17 cellular contexts compared by ENCODE assay signal in the genomic region with DNA sequence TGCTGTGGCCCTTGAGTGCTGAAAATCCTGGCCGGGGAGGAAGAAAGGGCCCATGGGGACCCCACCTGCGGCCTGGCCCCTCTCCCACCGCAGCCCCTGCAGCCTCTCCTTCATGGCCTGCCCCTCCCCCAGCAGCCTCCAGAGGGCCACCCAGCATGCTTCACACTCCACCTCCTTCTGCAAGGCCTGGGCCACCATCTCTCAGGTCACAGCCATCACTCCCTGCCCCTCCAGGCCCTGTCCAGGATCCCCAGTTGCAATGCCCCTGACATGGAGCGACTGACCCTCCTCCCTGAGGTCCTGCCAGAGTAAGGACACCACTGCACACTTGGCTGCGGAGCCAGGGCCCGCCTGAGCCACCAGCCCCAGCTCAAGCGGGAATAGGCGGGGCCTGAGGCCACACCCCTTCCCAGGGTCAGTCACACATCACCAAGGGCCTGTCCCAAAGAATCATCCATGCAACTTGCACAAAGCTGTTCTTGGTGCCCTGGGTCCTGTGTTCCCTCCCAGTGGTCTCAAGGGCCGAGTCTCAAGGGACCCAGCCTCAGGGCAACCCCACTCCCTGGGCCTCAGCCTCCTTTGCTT. TPM values are rescaled to one million over a fixed set of nuclear protein-coding genes. Genes with fewer than 3 reads are reported as not detected.
DNase-seq lines count a peak whose midpoint lies in the region; ATAC-seq and TF ChIP-seq lines count a peak whose summit lies in the region.
"Had no signal": no experiment of that assay in that cellular context is flagged by ENCODE, and none has a peak within 500 bp of the region (broad histone marks: within the 10 kb centered on the region; RNA-seq: fewer than 3 reads in every experiment).

No MANE protein-coding gene starts in this region.

- no peak for TF ChIP-seq POLR2A in HCT116 (IDR thresholded peaks at IDR 0.05; ENCODE audit: borderline replicate concordance, extremely low read depth, insufficient read depth, insufficient read length)

- no peak overlapping the region for H3K27ac ChIP-seq in HCT116 (ENCODE audit: low read depth, low read length)

- H3K4me3 ChIP-seq in BE2C (ENCODE audit: low read depth, low read length): no peak overlapping the region
- no peak overlapping the region for H3K4me3 ChIP-seq in HCT116 (replicated peaks in 1 of 2; ENCODE audit: low read depth in 1 of 2, low read length in 2 of 2)
- H3K4me3 ChIP-seq: HAP-1 had no signal

- POLR2A ChIA-PET in HCT116 (lab: Charles Lee): no interaction called here
- POLR2A ChIA-PET in WTC11 (lab: Charles Lee): no interaction called here

- no peaks in the 10 kb centered on the region; the same call in 1 of the 2 replicates for H3K27me3 Mint-ChIP-seq in WTC11 (ENCODE audit: low read depth)
- H3K27me3 Mint-ChIP-seq: CD4-positive, alpha-beta T cell had no signal

- TF ChIP-seq CTCF in BE2C (IDR thresholded peaks at IDR 0.05; ENCODE audit: low read depth, low read length) (no peak), HCT116 (IDR thresholded peaks at IDR 0.05 in 2 of 3, conservative IDR thresholded peaks at IDR 0.05 in 1 of 3; ENCODE audit: borderline replicate concordance in 1 of 3, insufficient read depth in 1 of 3, low read depth in 2 of 3, low read length in 2 of 3) (no peak), WTC11 (IDR thresholded peaks at IDR 0.05) (no peak)

- no peaks in the 10 kb centered on the region for H3K36me3 Mint-ChIP-seq in WTC11

- H3K4me1 ChIP-seq in BE2C: peaks cover 11% of the 10 kb centered on the region
- H3K4me1 ChIP-seq in HCT116 (ENCODE audit: control insufficient read depth in 1 of 2, insufficient read depth in 2 of 2, low read length in 2 of 2): peaks cover 0 to 4% of the 10 kb centered on the region in 2 experiments; a peak in 1 of 4 replicates
- H3K4me1 ChIP-seq: HAP-1 had no signal

- H3K36me3 ChIP-seq in BE2C: no peaks in the 10 kb centered on the region
- no peaks in the 10 kb centered on the region for H3K36me3 ChIP-seq in HCT116 (ENCODE audit: control insufficient read depth in 1 of 2, insufficient read depth in 2 of 2, low read length in 2 of 2)
- H3K36me3 ChIP-seq: HAP-1 had no signal

- CTCF ChIA-PET in HCT116 (lab: Charles Lee): no interaction called here
- CTCF ChIA-PET in WTC11 (lab: Charles Lee): interaction anchor here (0.7 to 6.4 kb wide), 7 partner anchors 11 to 103 kb away, joined by 3 to 48 read pairs (median 6); no protein-coding TSS in a partner anchor

- H3K4me2 ChIP-seq in HCT116 (ENCODE audit: low read length): no peak overlapping the region

- no peaks in the 10 kb centered on the region for H3K79me2 ChIP-seq in HCT116 (ENCODE audit: insufficient read depth, low read length)

- ATAC-seq in HCT116: peak; percentile 74
- peak; percentile 77 for ATAC-seq in WTC11
- no peak for ATAC-seq in GM18868 (IDR thresholded peaks at IDR 0.05; ENCODE audit: unreplicated experiment)
- ATAC-seq: PC-3 had no signal

- no peak overlapping the region for H3K27ac Mint-ChIP-seq in WTC11
- H3K27ac Mint-ChIP-seq: CD4-positive, alpha-beta T cell had no signal

- no peaks in the 10 kb centered on the region for H3K9me2 ChIP-seq in HCT116 (ENCODE audit: insufficient read depth)

- no TSS peak for BruUV-seq in HCT116 (replicated peaks; lab: Mats Ljungman, UMichigan)

- H2AFZ ChIP-seq in HCT116 (ENCODE audit: low read depth, low read length, poor library complexity, severe bottlenecking): no peak overlapping the region

- H3K9ac ChIP-seq in HCT116 (ENCODE audit: low read length): no peak overlapping the region

- intact Hi-C loops in HCT116 (cut with micrococcal nuclease): no loop called here

- RAD21 ChIA-PET in HCT116 (lab: Charles Lee; ENCODE audit: low non-redundant PET in 1 of 2, low total read pairs in 2 of 2, uncharacterized antibody in 2 of 2, unreplicated experiment in 2 of 2): no interaction called here

- peak; percentile 46 for DNase-seq in BE2C
- no peak for DNase-seq in HCT116 (ENCODE audit: low read depth, low spot score)
- DNase-seq in WTC11 (ENCODE audit: low spot score): peak; percentile 40
- DNase-seq in left kidney (ENCODE audit: low read depth, low spot score): peak; percentile 26
- DNase-seq in NCI-H1417 treated with DMSO at 0.1 percent for 48 hours (lab: John Stamatoyannopoulos, UW): no peak
- no peak for DNase-seq in T-helper 1 cell
- DNase-seq in NCI-H524 treated with DMSO at 0.1 percent for 48 hours (lab: John Stamatoyannopoulos, UW): no peak
- DNase-seq: 8988T; CD4-positive, alpha-beta T cell; DMS153; NCI-H1105; NCI-H1694 treated with DMSO at 0.1 percent for 48 hours; NCI-H774; PC-3 had no signal

- TF ChIP-seq RAD21 in HCT116 (IDR thresholded peaks at IDR 0.05; ENCODE audit: low read depth): no peak

- no peaks in the 10 kb centered on the region for H3K9me3 ChIP-seq in BE2C
- no peaks in the 10 kb centered on the region for H3K9me3 ChIP-seq in HCT116 (ENCODE audit: control insufficient read depth in 1 of 2, insufficient read depth in 1 of 2, low read depth in 1 of 2, low read length in 2 of 2)
- H3K9me3 ChIP-seq: HAP-1 had no signal

- H3K27me3 ChIP-seq in BE2C: no peaks in the 10 kb centered on the region
- H3K27me3 ChIP-seq in HCT116 (ENCODE audit: insufficient read depth, low read length): no peaks in the 10 kb centered on the region

- H3K4me3 Mint-ChIP-seq in WTC11: no peak overlapping the region
- H3K4me3 Mint-ChIP-seq: CD4-positive, alpha-beta T cell had no signal

- no peaks in the 10 kb centered on the region for H4K20me1 ChIP-seq in HCT116 (ENCODE audit: insufficient read depth)

- no peaks in the 10 kb centered on the region for H3K9me3 Mint-ChIP-seq in WTC11
- H3K9me3 Mint-ChIP-seq: CD4-positive, alpha-beta T cell had no signal

- peaks cover 8% of the 10 kb centered on the region for H3K4me1 Mint-ChIP-seq in WTC11

TF ChIP-seq in HCT116, 20 proteins besides CTCF, POLR2A, EP300 and RAD21 (continues in another document):
- TF ChIP-seq, protein P1, sequence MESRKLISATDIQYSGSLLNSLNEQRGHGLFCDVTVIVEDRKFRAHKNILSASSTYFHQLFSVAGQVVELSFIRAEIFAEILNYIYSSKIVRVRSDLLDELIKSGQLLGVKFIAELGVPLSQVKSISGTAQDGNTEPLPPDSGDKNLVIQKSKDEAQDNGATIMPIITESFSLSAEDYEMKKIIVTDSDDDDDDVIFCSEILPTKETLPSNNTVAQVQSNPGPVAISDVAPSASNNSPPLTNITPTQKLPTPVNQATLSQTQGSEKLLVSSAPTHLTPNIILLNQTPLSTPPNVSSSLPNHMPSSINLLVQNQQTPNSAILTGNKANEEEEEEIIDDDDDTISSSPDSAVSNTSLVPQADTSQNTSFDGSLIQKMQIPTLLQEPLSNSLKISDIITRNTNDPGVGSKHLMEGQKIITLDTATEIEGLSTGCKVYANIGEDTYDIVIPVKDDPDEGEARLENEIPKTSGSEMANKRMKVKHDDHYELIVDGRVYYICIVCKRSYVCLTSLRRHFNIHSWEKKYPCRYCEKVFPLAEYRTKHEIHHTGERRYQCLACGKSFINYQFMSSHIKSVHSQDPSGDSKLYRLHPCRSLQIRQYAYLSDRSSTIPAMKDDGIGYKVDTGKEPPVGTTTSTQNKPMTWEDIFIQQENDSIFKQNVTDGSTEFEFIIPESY (IDR thresholded peaks at IDR 0.05; ENCODE audit: extremely low read depth, insufficient replicate concordance, low read length): no peak
- TF ChIP-seq ZFX (IDR thresholded peaks at IDR 0.05): no peak
- no peak for TF ChIP-seq YY1 (IDR thresholded peaks at IDR 0.05; ENCODE audit: extremely low read depth, insufficient replicate concordance, low read depth, low read length)
- no peak for TF ChIP-seq ELF1 (IDR thresholded peaks at IDR 0.05; ENCODE audit: borderline replicate concordance, low read depth)
- no peak for TF ChIP-seq POLR2AphosphoS5 (IDR thresholded peaks at IDR 0.05; ENCODE audit: low read depth, low read length)
- TF ChIP-seq ZNF274 (IDR thresholded peaks at IDR 0.05; ENCODE audit: low read depth, low read length): no peak
- no peak for TF ChIP-seq SRF (IDR thresholded peaks at IDR 0.05; ENCODE audit: low read depth)
- TF ChIP-seq EGR1 (IDR thresholded peaks at IDR 0.05; ENCODE audit: low read depth): no peak

TF ChIP-seq in WTC11, 78 proteins besides CTCF, POLR2A, EP300 and RAD21:
- no peak for TF ChIP-seq RELA (CRISPR knock-in tag; IDR thresholded peaks at IDR 0.05; ENCODE audit: borderline replicate concordance)
- TF ChIP-seq MXD4 (CRISPR knock-in tag; IDR thresholded peaks at IDR 0.05; ENCODE audit: borderline replicate concordance): no peak

RNA-seq across cellular contexts. Expression of a gene that starts 32.9 kb away (rescaled TPM):
- polyA plus RNA-seq in BE2C (2012; ENCODE audit: insufficient read depth, insufficient read length, low read depth): 46.3 TPM
- 20.3 TPM for total RNA-seq in HCT116 (2021; ENCODE audit: unreplicated experiment)
- polyA plus RNA-seq in HCT116 (2012): 20.2 and 20.9 TPM in 2 replicates
- 15.2 to 17.4 TPM (median 15.4 TPM) in 3 replicates for total RNA-seq in WTC11 (2021)

RNA-seq across cellular contexts. Expression of a gene that starts 48.6 kb away (rescaled TPM):
- polyA plus RNA-seq in BE2C (2012; ENCODE audit: insufficient read depth, insufficient read length, low read depth): 13.1 TPM
- total RNA-seq in HCT116 (2021; ENCODE audit: unreplicated experiment) (not detected), WTC11 (2021) (0.28 to 0.32 TPM (median 0.30 TPM) in 3 replicates)
- polyA plus RNA-seq in HCT116 (2012): not detected in 2 replicates
- total RNA-seq: CD4-positive, alpha-beta T cell; NCI-H460; PC-3 had no signal

Comparison
In these comparisons a context has a peak if more than half of its experiments do, and no peak if none do; other contexts are left out.
1. DNase-seq: peak in BE2C (single experiment), WTC11 (single experiment) and left kidney (single experiment); none in HCT116 (single experiment), NCI-H1417 treated with DMSO at 0.1 percent for 48 hours (single experiment), T-helper 1 cell (0 of 5) and NCI-H524 treated with DMSO at 0.1 percent for 48 hours (single experiment).